6 cellular contexts compared by ENCODE assay signal in the genomic region with DNA sequence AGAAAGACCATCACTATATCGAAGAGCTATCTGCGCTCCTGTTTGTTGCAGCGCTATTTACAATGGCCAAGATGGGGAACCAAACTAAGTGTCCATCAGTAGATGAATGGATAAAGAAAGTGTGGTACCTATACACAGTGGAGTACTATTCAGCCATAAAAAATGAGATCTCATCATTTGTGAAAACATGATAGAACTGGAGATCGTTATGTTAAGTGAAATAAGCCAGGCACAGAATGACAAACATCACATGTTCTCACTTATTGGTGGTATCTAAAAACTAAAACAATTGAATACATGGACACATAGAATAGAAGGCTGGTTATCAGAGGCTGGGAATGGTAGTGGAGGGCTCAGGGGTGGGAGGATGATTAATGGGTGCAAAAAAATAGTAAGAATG.
"Had no signal": no experiment of that assay in that cellular context is flagged by ENCODE, and none has a peak within 500 bp of the region (broad histone marks: within the 10 kb centered on the region; RNA-seq: fewer than 3 reads in every experiment).

No MANE protein-coding gene starts in this region.

- ATAC-seq: HepG2 had no signal

- FAIRE-seq: HepG2 had no signal

- H3K9ac ChIP-seq: KMS-11 had no signal

- DNase-seq: IMR-90, KBM-7, KG1 had no signal

- H3K27ac ChIP-seq: HL-60, KMS-11 had no signal

- H3K4me2 ChIP-seq: KMS-11 had no signal
